9 cellular contexts compared by ENCODE assay signal in the genomic region with DNA sequence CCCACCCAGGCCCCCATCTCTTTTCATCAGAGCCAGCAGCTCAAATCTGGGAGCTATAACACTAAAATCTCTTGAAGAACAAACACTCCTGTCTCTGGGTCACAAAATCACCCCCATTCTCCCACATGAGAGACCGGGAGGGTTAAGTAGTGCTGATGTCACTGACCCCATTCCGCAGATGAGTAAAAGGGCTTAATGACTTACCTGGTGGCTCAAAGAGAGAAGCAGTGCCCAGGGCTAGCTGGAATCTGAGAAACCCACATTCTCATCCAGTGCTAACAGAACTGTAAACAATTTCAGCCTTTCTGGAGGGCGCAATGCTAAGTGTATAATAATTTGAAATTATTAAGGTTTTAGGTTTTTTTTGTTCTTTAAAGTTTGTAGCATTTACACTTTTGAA. TPM values are rescaled to one million over a fixed set of nuclear protein-coding genes. Genes with fewer than 3 reads are reported as not detected.
"Had no signal": no experiment of that assay in that cellular context is flagged by ENCODE, and none has a peak within 500 bp of the region (broad histone marks: within the 10 kb centered on the region; RNA-seq: fewer than 3 reads in every experiment).

No MANE protein-coding gene starts in this region.

- H3K4me3 ChIP-seq: GM23248, HAP-1, K562 had no signal

- DNase-seq: GM23248, GOT3, H7, HFFc6, IMR-90 had no signal

- H3K27ac ChIP-seq: GM23248 had no signal

- H3K4me1 ChIP-seq: HAP-1 had no signal

- H3K36me3 ChIP-seq: HAP-1 had no signal

- ATAC-seq: HCT116, K562 had no signal

- H3K9me3 ChIP-seq: HAP-1 had no signal

RNA-seq across cellular contexts. Expression of a gene that starts 26.3 kb away (rescaled TPM):
- total RNA-seq: GM23248, HT-29, IMR-90 had no signal
